29 cellular contexts compared by ENCODE assay signal in genomic region chr13:33863390-33863789, GRCh38.
"Had no signal": no experiment of that assay in that cellular context is flagged by ENCODE, and none has a peak within 500 bp of the region (broad histone marks: within the 10 kb centered on the region; RNA-seq: fewer than 3 reads in every experiment).

No MANE protein-coding gene starts in this region.

- H3K9ac ChIP-seq: KMS-11 had no signal

- ATAC-seq: activated T-helper 17 cell treated with anti-CD3 and anti-CD28 coated beads, Interleukin-2, amount 50 U/mL, for 72 hours; Panc1; Right ventricle myocardium inferior; T-cell had no signal

- FAIRE-seq: astrocyte, TTC549 had no signal

- H3K4me3 ChIP-seq: SK-N-MC had no signal

- H3K27ac ChIP-seq: KMS-11, SK-N-MC had no signal

- DNase-seq: activated B cell treated with CpG ODN at 0.5 μM for 24 hours; activated CD4-positive, alpha-beta memory T cell treated with anti-CD3 and anti-CD28 coated beads for 36 hours; activated CD4-positive, alpha-beta T cell treated with anti-CD3 and anti-CD28 coated beads, Interleukin-2, amount 10 ng/mL, durations not matched to agents 7 days and 5 days; activated CD8-positive, alpha-beta memory T cell treated with anti-CD3 and anti-CD28 coated beads for 24 hours; activated gamma-delta T cell; activated naive CD4-positive, alpha-beta T cell treated with anti-CD3 and anti-CD28 coated beads for 36 hours; activated T-cell treated with anti-CD3 and anti-CD28 coated beads, Interleukin-2, amount 50 U/mL, for 48 hours; amygdala; cerebellar nuclear complex; MM.1S; NCI-H1105; NCI-H1436 treated with DMSO at 0.1 percent for 48 hours; NCI-H187 treated with DMSO at 0.1 percent for 48 hours; NCI-H2107; NCI-H2227 treated with DMSO at 0.1 percent for 48 hours; NCI-H526; NK-92 treated with Interleukin-12 subunit alpha and Interleukin-12 subunit beta, amount 100 ng/mL, for 24 hours; OCI-M1; RPMI8226; T-cell; T-helper 2 cell; T1000 had no signal

- H3K4me2 ChIP-seq: KMS-11 had no signal
